Comparison of ENCODE assay signal across 1 cellular context in genomic region chr4:157994863-157995262, GRCh38.
TF ChIP-seq lines count a peak whose summit lies in the region.

No MANE protein-coding gene starts in this region.

TF ChIP-seq in HepG2, 621 proteins besides CTCF, POLR2A, EP300 and RAD21 (continued from another document and continues in another):
- TF ChIP-seq POGZ (CRISPR knock-in tag; IDR thresholded peaks at IDR 0.05) (peak; percentile 94), RARG (CRISPR knock-in tag; IDR thresholded peaks at IDR 0.05; ENCODE audit: low read depth) (no peak), ZNF264 (CRISPR knock-in tag; IDR thresholded peaks at IDR 0.05) (peak; percentile 72; the same call in 1 of the 2 replicates), CAMTA2 (CRISPR knock-in tag; IDR thresholded peaks at IDR 0.05; ENCODE audit: borderline replicate concordance) (no peak), ZBTB8A (CRISPR knock-in tag; IDR thresholded peaks at IDR 0.05; ENCODE audit: borderline replicate concordance, low read depth) (no peak), KLF6 (CRISPR knock-in tag; IDR thresholded peaks at IDR 0.05) (peak; percentile 97), ZNF781 (CRISPR knock-in tag; IDR thresholded peaks at IDR 0.05; ENCODE audit: borderline replicate concordance, not compliant biosample characterization) (no peak), MAFG (CRISPR knock-in tag; IDR thresholded peaks at IDR 0.05) (no peak), ZNF773 (CRISPR knock-in tag; IDR thresholded peaks at IDR 0.05; ENCODE audit: borderline replicate concordance) (no peak), ZNF143 (CRISPR knock-in tag; IDR thresholded peaks at IDR 0.05) (no peak), RNF219 (CRISPR knock-in tag; IDR thresholded peaks at IDR 0.05) (no peak), NR1H2 (CRISPR knock-in tag; IDR thresholded peaks at IDR 0.05; ENCODE audit: borderline replicate concordance, low read depth) (no peak), HDAC6 (IDR thresholded peaks at IDR 0.05; ENCODE audit: low read depth, low read length) (no peak), ZNF749 (CRISPR knock-in tag; IDR thresholded peaks at IDR 0.05; ENCODE audit: borderline replicate concordance) (no peak), KLF16 (CRISPR knock-in tag; IDR thresholded peaks at IDR 0.05) (peak in 1 of 2 experiments; percentile 98; a peak in 2 of 4 replicates), ZNF350 (CRISPR knock-in tag; IDR thresholded peaks at IDR 0.05; ENCODE audit: borderline replicate concordance, low read depth) (no peak), ETV6 (CRISPR knock-in tag; conservative IDR thresholded peaks at IDR 0.05) (no peak; the same call in 1 of the 2 replicates), AKAP8 (CRISPR knock-in tag; IDR thresholded peaks at IDR 0.05) (no peak), SUZ12 (IDR thresholded peaks at IDR 0.05; ENCODE audit: low read depth, low read length) (no peak), ZBTB1 (CRISPR knock-in tag; IDR thresholded peaks at IDR 0.05; ENCODE audit: borderline replicate concordance) (no peak), HDAC2 (CRISPR knock-in tag; IDR thresholded peaks at IDR 0.05) (peak; percentile 99), ZNF136 (CRISPR knock-in tag; IDR thresholded peaks at IDR 0.05; ENCODE audit: low read depth) (no peak), KDM1A (CRISPR knock-in tag; IDR thresholded peaks at IDR 0.05) (0 out of 2 replicates have a peak, but pooled peaks have one; percentile 52), KDM3A (CRISPR knock-in tag; IDR thresholded peaks at IDR 0.05; ENCODE audit: low read depth) (peak; percentile 87; the same call in 1 of the 2 replicates), SALL2 (CRISPR knock-in tag; IDR thresholded peaks at IDR 0.05) (0 out of 2 replicates have a peak, but pooled peaks have one; percentile 39), FOXA3 (CRISPR knock-in tag; IDR thresholded peaks at IDR 0.05) (peak; percentile 100), ZHX1 (CRISPR knock-in tag; IDR thresholded peaks at IDR 0.05; ENCODE audit: low read depth) (0 out of 2 replicates have a peak, but pooled peaks have one; percentile 40), ZNF546 (CRISPR knock-in tag; conservative IDR thresholded peaks at IDR 0.05) (no peak), TAF1 (CRISPR knock-in tag; IDR thresholded peaks at IDR 0.05) (no peak; the same call in 1 of the 2 replicates), HOMEZ (CRISPR knock-in tag; IDR thresholded peaks at IDR 0.05; ENCODE audit: low read depth) (peak; percentile 98), SALL1 (CRISPR knock-in tag; IDR thresholded peaks at IDR 0.05) (peak; percentile 93; the same call in 1 of the 2 replicates), ZNF598 (CRISPR knock-in tag; IDR thresholded peaks at IDR 0.05; ENCODE audit: borderline replicate concordance) (no peak), NFYC (CRISPR knock-in tag; IDR thresholded peaks at IDR 0.05) (peak; percentile 38), PRDM4 (CRISPR knock-in tag; IDR thresholded peaks at IDR 0.05; ENCODE audit: borderline replicate concordance) (no peak), ZNF792 (CRISPR knock-in tag; IDR thresholded peaks at IDR 0.05) (peak; percentile 82; the same call in 1 of the 2 replicates), ELF3 (CRISPR knock-in tag; IDR thresholded peaks at IDR 0.05) (peak; percentile 97), NFKBIZ (CRISPR knock-in tag; IDR thresholded peaks at IDR 0.05) (peak; percentile 98)
- TF ChIP-seq, protein P1, sequence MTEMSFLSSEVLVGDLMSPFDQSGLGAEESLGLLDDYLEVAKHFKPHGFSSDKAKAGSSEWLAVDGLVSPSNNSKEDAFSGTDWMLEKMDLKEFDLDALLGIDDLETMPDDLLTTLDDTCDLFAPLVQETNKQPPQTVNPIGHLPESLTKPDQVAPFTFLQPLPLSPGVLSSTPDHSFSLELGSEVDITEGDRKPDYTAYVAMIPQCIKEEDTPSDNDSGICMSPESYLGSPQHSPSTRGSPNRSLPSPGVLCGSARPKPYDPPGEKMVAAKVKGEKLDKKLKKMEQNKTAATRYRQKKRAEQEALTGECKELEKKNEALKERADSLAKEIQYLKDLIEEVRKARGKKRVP (CRISPR knock-in tag; IDR thresholded peaks at IDR 0.05): peak in 1 of 2 experiments; percentile 83; a peak in 2 of 4 replicates
- TF ChIP-seq, protein P2, sequence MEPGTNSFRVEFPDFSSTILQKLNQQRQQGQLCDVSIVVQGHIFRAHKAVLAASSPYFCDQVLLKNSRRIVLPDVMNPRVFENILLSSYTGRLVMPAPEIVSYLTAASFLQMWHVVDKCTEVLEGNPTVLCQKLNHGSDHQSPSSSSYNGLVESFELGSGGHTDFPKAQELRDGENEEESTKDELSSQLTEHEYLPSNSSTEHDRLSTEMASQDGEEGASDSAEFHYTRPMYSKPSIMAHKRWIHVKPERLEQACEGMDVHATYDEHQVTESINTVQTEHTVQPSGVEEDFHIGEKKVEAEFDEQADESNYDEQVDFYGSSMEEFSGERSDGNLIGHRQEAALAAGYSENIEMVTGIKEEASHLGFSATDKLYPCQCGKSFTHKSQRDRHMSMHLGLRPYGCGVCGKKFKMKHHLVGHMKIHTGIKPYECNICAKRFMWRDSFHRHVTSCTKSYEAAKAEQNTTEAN (CRISPR knock-in tag; conservative IDR thresholded peaks at IDR 0.05): 0 out of 2 replicates have a peak, but pooled peaks have one; percentile 59
- TF ChIP-seq, protein P3, sequence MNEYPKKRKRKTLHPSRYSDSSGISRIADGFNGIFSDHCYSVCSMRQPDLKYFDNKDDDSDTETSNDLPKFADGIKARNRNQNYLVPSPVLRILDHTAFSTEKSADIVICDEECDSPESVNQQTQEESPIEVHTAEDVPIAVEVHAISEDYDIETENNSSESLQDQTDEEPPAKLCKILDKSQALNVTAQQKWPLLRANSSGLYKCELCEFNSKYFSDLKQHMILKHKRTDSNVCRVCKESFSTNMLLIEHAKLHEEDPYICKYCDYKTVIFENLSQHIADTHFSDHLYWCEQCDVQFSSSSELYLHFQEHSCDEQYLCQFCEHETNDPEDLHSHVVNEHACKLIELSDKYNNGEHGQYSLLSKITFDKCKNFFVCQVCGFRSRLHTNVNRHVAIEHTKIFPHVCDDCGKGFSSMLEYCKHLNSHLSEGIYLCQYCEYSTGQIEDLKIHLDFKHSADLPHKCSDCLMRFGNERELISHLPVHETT (CRISPR knock-in tag; conservative IDR thresholded peaks at IDR 0.05): no peak; the same call in 1 of the 2 replicates
- TF ChIP-seq, protein P4, sequence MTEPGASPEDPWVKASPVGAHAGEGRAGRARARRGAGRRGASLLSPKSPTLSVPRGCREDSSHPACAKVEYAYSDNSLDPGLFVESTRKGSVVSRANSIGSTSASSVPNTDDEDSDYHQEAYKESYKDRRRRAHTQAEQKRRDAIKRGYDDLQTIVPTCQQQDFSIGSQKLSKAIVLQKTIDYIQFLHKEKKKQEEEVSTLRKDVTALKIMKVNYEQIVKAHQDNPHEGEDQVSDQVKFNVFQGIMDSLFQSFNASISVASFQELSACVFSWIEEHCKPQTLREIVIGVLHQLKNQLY (CRISPR knock-in tag; IDR thresholded peaks at IDR 0.05): peak; percentile 99
- TF ChIP-seq, protein P5, sequence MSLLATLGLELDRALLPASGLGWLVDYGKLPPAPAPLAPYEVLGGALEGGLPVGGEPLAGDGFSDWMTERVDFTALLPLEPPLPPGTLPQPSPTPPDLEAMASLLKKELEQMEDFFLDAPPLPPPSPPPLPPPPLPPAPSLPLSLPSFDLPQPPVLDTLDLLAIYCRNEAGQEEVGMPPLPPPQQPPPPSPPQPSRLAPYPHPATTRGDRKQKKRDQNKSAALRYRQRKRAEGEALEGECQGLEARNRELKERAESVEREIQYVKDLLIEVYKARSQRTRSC (CRISPR knock-in tag; IDR thresholded peaks at IDR 0.05; ENCODE audit: low read depth): no peak
- TF ChIP-seq, protein P6, sequence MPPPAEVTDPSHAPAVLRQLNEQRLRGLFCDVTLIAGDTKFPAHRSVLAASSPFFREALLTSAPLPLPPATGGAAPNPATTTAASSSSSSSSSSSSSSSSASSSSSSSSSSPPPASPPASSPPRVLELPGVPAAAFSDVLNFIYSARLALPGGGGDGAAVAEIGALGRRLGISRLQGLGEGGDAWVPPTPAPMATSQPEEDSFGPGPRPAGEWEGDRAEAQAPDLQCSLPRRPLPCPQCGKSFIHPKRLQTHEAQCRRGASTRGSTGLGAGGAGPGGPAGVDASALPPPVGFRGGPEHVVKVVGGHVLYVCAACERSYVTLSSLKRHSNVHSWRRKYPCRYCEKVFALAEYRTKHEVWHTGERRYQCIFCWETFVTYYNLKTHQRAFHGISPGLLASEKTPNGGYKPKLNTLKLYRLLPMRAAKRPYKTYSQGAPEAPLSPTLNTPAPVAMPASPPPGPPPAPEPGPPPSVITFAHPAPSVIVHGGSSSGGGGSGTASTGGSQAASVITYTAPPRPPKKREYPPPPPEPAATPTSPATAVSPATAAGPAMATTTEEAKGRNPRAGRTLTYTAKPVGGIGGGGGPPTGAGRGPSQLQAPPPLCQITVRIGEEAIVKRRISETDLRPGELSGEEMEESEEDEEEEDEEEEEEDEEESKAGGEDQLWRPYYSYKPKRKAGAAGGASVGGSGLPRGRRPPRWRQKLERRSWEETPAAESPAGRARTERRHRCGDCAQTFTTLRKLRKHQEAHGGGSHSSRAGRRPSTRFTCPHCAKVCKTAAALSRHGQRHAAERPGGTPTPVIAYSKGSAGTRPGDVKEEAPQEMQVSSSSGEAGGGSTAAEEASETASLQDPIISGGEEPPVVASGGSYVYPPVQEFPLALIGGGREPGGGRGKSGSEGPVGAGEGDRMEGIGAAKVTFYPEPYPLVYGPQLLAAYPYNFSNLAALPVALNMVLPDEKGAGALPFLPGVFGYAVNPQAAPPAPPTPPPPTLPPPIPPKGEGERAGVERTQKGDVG (CRISPR knock-in tag; IDR thresholded peaks at IDR 0.05; ENCODE audit: borderline replicate concordance): no peak
- TF ChIP-seq, protein P7, sequence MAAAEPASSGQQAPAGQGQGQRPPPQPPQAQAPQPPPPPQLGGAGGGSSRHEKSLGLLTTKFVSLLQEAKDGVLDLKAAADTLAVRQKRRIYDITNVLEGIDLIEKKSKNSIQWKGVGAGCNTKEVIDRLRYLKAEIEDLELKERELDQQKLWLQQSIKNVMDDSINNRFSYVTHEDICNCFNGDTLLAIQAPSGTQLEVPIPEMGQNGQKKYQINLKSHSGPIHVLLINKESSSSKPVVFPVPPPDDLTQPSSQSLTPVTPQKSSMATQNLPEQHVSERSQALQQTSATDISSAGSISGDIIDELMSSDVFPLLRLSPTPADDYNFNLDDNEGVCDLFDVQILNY (CRISPR knock-in tag; conservative IDR thresholded peaks at IDR 0.05): no peak
